ENCODE assay signal across 9 cellular contexts in the genomic region with DNA sequence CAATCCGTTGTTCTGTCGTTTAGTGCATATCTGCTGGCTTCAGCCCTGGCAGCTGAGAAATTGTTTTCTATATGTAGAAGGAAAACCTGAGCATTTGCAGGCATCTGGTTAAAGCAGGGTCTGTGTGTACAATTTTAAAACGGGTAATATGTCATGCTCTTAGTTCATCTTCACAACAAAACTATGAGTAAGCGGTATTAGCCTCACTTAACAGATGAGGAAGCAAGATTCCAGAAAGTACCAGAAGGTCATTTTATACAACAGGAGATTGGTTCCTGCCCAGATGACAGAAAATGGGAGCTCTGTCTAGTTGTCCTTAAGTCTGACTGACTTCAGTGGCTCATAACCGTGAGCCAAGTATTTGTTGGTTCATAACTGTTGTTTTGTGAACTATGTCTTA. TPM values are rescaled to one million over a fixed set of nuclear protein-coding genes. Genes with fewer than 3 reads are reported as not detected.
DNase-seq lines count a peak whose midpoint lies in the region; ATAC-seq, FAIRE-seq and TF ChIP-seq lines count a peak whose summit lies in the region.
"Had no signal": no experiment of that assay in that cellular context is flagged by ENCODE, and none has a peak within 500 bp of the region (broad histone marks: within the 10 kb centered on the region; RNA-seq: fewer than 3 reads in every experiment).

No MANE protein-coding gene starts in this region.

- H3K36me3 Mint-ChIP-seq in type B pancreatic cell: peaks cover 25% of the 10 kb centered on the region

- no peak for TF ChIP-seq RAD21 in liver (IDR thresholded peaks at IDR 0.05)

- H3K27ac ChIP-seq in cardiac muscle cell: peak overlapping the region; percentile 99
- peak overlapping the region; percentile 95 for H3K27ac ChIP-seq in ascending aorta
- H3K27ac ChIP-seq in liver (ENCODE audit: low read depth in 1 of 2, low read length in 2 of 2): peak overlapping the region; percentile 26 to 91

- H3K4me1 Mint-ChIP-seq in type B pancreatic cell (ENCODE audit: unreplicated experiment): peaks cover 23% of the 10 kb centered on the region

- H3K4me3 Mint-ChIP-seq in type B pancreatic cell: peak overlapping the region; percentile 98

- ATAC-seq in left ventricle myocardium superior: no peak

- H3K27ac Mint-ChIP-seq in type B pancreatic cell: peak overlapping the region; percentile 99

- H3K27me3 ChIP-seq in cardiac muscle cell: no peaks in the 10 kb centered on the region
- H3K27me3 ChIP-seq in ascending aorta: no peaks in the 10 kb centered on the region
- no peaks in the 10 kb centered on the region for H3K27me3 ChIP-seq in liver (ENCODE audit: control insufficient read depth in 4 of 4, insufficient read depth in 4 of 4, low read length in 3 of 4)

- intact Hi-C loops in left ventricle myocardium superior (cut with micrococcal nuclease): no loop called here
- intact Hi-C loops in ascending aorta (cut with DNase I): no loop called here
- intact Hi-C loops in posterior vena cava (cut with DNase I): no loop called here

- H3K9ac ChIP-seq in liver (ENCODE audit: low read depth in 1 of 2, low read length in 2 of 2): peak overlapping the region in 1 of 2 donors; percentile 88

- H3K9me3 ChIP-seq in cardiac muscle cell (ENCODE audit: low read depth) (no peaks in the 10 kb centered on the region), ascending aorta (no peaks in the 10 kb centered on the region), liver (ENCODE audit: control insufficient read depth in 4 of 4, low read length in 3 of 4) (no peaks in the 10 kb centered on the region)

- no peak for TF ChIP-seq CTCF in cardiac muscle cell (IDR thresholded peaks at IDR 0.05; ENCODE audit: low read depth, low read length)
- TF ChIP-seq CTCF in ascending aorta (IDR thresholded peaks at IDR 0.05): no peak
- no peak for TF ChIP-seq CTCF in liver (IDR thresholded peaks at IDR 0.05; ENCODE audit: low read depth, low read length, missing input control)
- TF ChIP-seq CTCF in type B pancreatic cell (conservative IDR thresholded peaks at IDR 0.05): no peak

- no peak for FAIRE-seq in urothelium cell line (lab: Jason Lieb, UNC)

- H3K36me3 ChIP-seq in cardiac muscle cell (peaks cover 24% of the 10 kb centered on the region), ascending aorta (peaks cover 28 to 66% of the 10 kb centered on the region in 2 donors), liver (ENCODE audit: control insufficient read depth in 4 of 4, insufficient read depth in 3 of 4, low read depth in 1 of 4, low read length in 3 of 4) (peaks cover 2 to 49% (median 23%) of the 10 kb centered on the region in 4 donors)

- no peaks in the 10 kb centered on the region for H3K9me3 Mint-ChIP-seq in type B pancreatic cell

- no peak for DNase-seq in cardiac muscle cell (ENCODE audit: low read depth in 1 of 2, low spot score in 1 of 2)
- DNase-seq in left ventricle myocardium superior: no peak
- no peak for DNase-seq in ascending aorta (ENCODE audit: low spot score in 2 of 2)
- DNase-seq in type B pancreatic cell (ENCODE audit: extremely low spot score, unreplicated experiment): no peak
- no peak for DNase-seq in foreskin melanocyte
- DNase-seq in posterior vena cava (ENCODE audit: low spot score): no peak
- no peak for DNase-seq in urothelium cell line (ENCODE audit: low spot score)
- DNase-seq: DMS79 treated with DMSO at 0.1 percent for 48 hours had no signal

- peaks cover 8% of the 10 kb centered on the region for H3K4me1 ChIP-seq in cardiac muscle cell (ENCODE audit: low read depth)
- peaks cover 7 to 27% of the 10 kb centered on the region in 2 donors for H3K4me1 ChIP-seq in ascending aorta
- H3K4me1 ChIP-seq in liver (ENCODE audit: control insufficient read depth in 4 of 4, insufficient read depth in 4 of 4, low read length in 3 of 4): peaks cover 6 to 25% (median 22%) of the 10 kb centered on the region in 4 donors

- H3K4me3 ChIP-seq in cardiac muscle cell (peak overlapping the region; percentile 79), ascending aorta (peak overlapping the region; percentile 92 to 94), liver (ENCODE audit: low read depth in 1 of 3, low read length in 3 of 3) (peak overlapping the region; percentile 71 to 100 (median 99))

- H3K27me3 Mint-ChIP-seq in type B pancreatic cell: no peaks in the 10 kb centered on the region

- 87% methylated on average over 5 of the region's 5 CpGs for WGBS in liver

TF ChIP-seq in liver, 16 proteins besides CTCF, POLR2A, EP300 and RAD21:
- TF ChIP-seq, protein P1, sequence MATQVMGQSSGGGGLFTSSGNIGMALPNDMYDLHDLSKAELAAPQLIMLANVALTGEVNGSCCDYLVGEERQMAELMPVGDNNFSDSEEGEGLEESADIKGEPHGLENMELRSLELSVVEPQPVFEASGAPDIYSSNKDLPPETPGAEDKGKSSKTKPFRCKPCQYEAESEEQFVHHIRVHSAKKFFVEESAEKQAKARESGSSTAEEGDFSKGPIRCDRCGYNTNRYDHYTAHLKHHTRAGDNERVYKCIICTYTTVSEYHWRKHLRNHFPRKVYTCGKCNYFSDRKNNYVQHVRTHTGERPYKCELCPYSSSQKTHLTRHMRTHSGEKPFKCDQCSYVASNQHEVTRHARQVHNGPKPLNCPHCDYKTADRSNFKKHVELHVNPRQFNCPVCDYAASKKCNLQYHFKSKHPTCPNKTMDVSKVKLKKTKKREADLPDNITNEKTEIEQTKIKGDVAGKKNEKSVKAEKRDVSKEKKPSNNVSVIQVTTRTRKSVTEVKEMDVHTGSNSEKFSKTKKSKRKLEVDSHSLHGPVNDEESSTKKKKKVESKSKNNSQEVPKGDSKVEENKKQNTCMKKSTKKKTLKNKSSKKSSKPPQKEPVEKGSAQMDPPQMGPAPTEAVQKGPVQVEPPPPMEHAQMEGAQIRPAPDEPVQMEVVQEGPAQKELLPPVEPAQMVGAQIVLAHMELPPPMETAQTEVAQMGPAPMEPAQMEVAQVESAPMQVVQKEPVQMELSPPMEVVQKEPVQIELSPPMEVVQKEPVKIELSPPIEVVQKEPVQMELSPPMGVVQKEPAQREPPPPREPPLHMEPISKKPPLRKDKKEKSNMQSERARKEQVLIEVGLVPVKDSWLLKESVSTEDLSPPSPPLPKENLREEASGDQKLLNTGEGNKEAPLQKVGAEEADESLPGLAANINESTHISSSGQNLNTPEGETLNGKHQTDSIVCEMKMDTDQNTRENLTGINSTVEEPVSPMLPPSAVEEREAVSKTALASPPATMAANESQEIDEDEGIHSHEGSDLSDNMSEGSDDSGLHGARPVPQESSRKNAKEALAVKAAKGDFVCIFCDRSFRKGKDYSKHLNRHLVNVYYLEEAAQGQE (IDR thresholded peaks at IDR 0.05): no peak
- TF ChIP-seq, protein P2, sequence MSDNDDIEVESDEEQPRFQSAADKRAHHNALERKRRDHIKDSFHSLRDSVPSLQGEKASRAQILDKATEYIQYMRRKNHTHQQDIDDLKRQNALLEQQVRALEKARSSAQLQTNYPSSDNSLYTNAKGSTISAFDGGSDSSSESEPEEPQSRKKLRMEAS (IDR thresholded peaks at IDR 0.05): no peak
- TF ChIP-seq EGR1 (IDR thresholded peaks at IDR 0.05; ENCODE audit: low read depth in 2 of 2): no peak
- TF ChIP-seq NR2F2 (IDR thresholded peaks at IDR 0.05): no peak
- TF ChIP-seq FOXA2 (IDR thresholded peaks at IDR 0.05): no peak

RNA-seq across cellular contexts. Expression of gene TIMM10B, which starts 1.1 kb away (rescaled TPM):
- total RNA-seq in cardiac muscle cell (33.7 and 62.0 TPM in 2 replicates), left ventricle myocardium superior (17.9 TPM), ascending aorta (19.2 TPM), liver (10 to 100 TPM; 16.9 to 31.9 TPM), type B pancreatic cell (ENCODE audit: low replicate concordance) (31.2 and 35.7 TPM in 2 replicates), posterior vena cava (10 to 100 TPM; 33.6 to 34.9 TPM)
- polyA plus RNA-seq in cardiac muscle cell (39.0 and 46.2 TPM in 2 replicates), liver (10 to 100 TPM; 16.1 to 16.4 TPM)

RNA-seq across cellular contexts. Expression of gene ARFIP2, which starts 1.3 kb away (rescaled TPM):
- total RNA-seq in cardiac muscle cell (52.7 and 56.7 TPM in 2 replicates), left ventricle myocardium superior (15.2 TPM), ascending aorta (87.8 TPM), liver (10 to 100 TPM; 16.2 to 42.0 TPM), type B pancreatic cell (ENCODE audit: low replicate concordance) (60.9 and 77.3 TPM in 2 replicates), posterior vena cava (10 to 100 TPM; 27.4 to 29.2 TPM)
- polyA plus RNA-seq in cardiac muscle cell (60.1 and 68.9 TPM in 2 replicates), liver (10 to 100 TPM; 21.3 to 26.3 TPM)

RNA-seq across cellular contexts. Expression of gene TRIM3, which starts 8.7 kb away (rescaled TPM):
- total RNA-seq in cardiac muscle cell (25.3 and 27.5 TPM in 2 replicates), left ventricle myocardium superior (14.4 TPM), ascending aorta (33.8 TPM), liver (10 to 100 TPM in 1 of 2 donors, 1 to 10 TPM in 1; 8.1 to 12.7 TPM), type B pancreatic cell (ENCODE audit: low replicate concordance) (15.6 and 22.9 TPM in 2 replicates), posterior vena cava (10 to 100 TPM; 22.0 to 23.2 TPM)
- polyA plus RNA-seq in cardiac muscle cell (21.5 and 21.9 TPM in 2 replicates), liver (10 to 100 TPM in 1 of 2 donors, 1 to 10 TPM in 1; 5.2 to 10.1 TPM)

RNA-seq across cellular contexts. Expression of gene DNHD1, which starts 14.6 kb away (rescaled TPM):
- total RNA-seq in cardiac muscle cell: 9.2 and 24.5 TPM in 2 replicates
- polyA plus RNA-seq in cardiac muscle cell: 8.8 and 10.5 TPM in 2 replicates
- total RNA-seq in left ventricle myocardium superior: 5.5 TPM
- total RNA-seq in ascending aorta: 2.3 TPM
- total RNA-seq in liver: 10 to 100 TPM in 1 of 2 donors, 1 to 10 TPM in 1; 3.8 to 23.6 TPM
- polyA plus RNA-seq in liver: 1 to 10 TPM; 2.1 to 6.3 TPM
- total RNA-seq in type B pancreatic cell (ENCODE audit: low replicate concordance): 5.6 and 9.9 TPM in 2 replicates
- 10 to 100 TPM in 1 of 2 donors, 1 to 10 TPM in 1; 9.3 to 10.3 TPM for total RNA-seq in posterior vena cava

RNA-seq across cellular contexts. Expression of gene HPX, which starts 41.6 kb away (rescaled TPM):
- total RNA-seq in cardiac muscle cell (0.95 TPM in 1 of 2 replicates, not detected in the other), left ventricle myocardium superior (not detected), ascending aorta (16.8 TPM), liver (1,000 to 10,000 TPM; 2,251 to 9,224 TPM), type B pancreatic cell (ENCODE audit: low replicate concordance) (1.5 and 1.9 TPM in 2 replicates), posterior vena cava (1 to 10 TPM; 1.2 to 1.7 TPM)
- polyA plus RNA-seq in cardiac muscle cell (0.73 and 2.3 TPM in 2 replicates), liver (1,000 to 10,000 TPM; 5,349 to 6,171 TPM)
